Comparison of ENCODE assay signal across 23 cellular contexts in genomic region chr4:92968556-92968955, GRCh38.
"Had no signal": no experiment of that assay in that cellular context is flagged by ENCODE, and none has a peak within 500 bp of the region (broad histone marks: within the 10 kb centered on the region; RNA-seq: fewer than 3 reads in every experiment).

No MANE protein-coding gene starts in this region.

- FAIRE-seq: keratinocyte, urothelium cell line had no signal

- H3K9me3 ChIP-seq: thyroid gland had no signal

- H3K27me3 ChIP-seq: cardiac muscle cell, foreskin keratinocyte, thyroid gland had no signal

- H3K36me3 ChIP-seq: cardiac muscle cell, thyroid gland, WERI-Rb-1 had no signal

- H3K4me1 Mint-ChIP-seq: activated naive CD4-positive, alpha-beta T cell treated with anti-CD3 and anti-CD28 coated beads, Interleukin-2, amount 50 U/mL, for 24 hours; nephron progenitor cell had no signal

- ATAC-seq: activated T-cell treated with anti-CD3 and anti-CD28 coated beads, Interleukin-2, amount 50 U/mL, for 72 hours; esophagus mucosa; foreskin keratinocyte had no signal

- H3K4me3 Mint-ChIP-seq: activated naive CD4-positive, alpha-beta T cell treated with anti-CD3 and anti-CD28 coated beads, Interleukin-2, amount 50 U/mL, for 24 hours; activated T-cell treated with anti-CD3 and anti-CD28 coated beads, Interleukin-2, amount 50 U/mL, for 72 hours; dendritic cell treated with granulocyte-macrophage colony-stimulating factor and Interleukin-4, amounts not matched to agents 40 ng/mL and 50 ng/mL, for 4 days; mesothelial cell of epicardium; nephron progenitor cell had no signal

- H3K4me3 ChIP-seq: cardiac muscle cell, lung, thyroid gland had no signal

- H3K9me3 Mint-ChIP-seq: activated naive CD4-positive, alpha-beta T cell treated with anti-CD3 and anti-CD28 coated beads, Interleukin-2, amount 50 U/mL, for 24 hours; dendritic cell treated with granulocyte-macrophage colony-stimulating factor and Interleukin-4, amounts not matched to agents 40 ng/mL and 50 ng/mL, for 4 days; nephron progenitor cell had no signal

- H3K27me3 Mint-ChIP-seq: activated naive CD4-positive, alpha-beta T cell treated with anti-CD3 and anti-CD28 coated beads, Interleukin-2, amount 50 U/mL, for 24 hours; dendritic cell treated with granulocyte-macrophage colony-stimulating factor and Interleukin-4, amounts not matched to agents 40 ng/mL and 50 ng/mL, for 4 days had no signal

- H3K27ac Mint-ChIP-seq: activated naive CD4-positive, alpha-beta T cell treated with anti-CD3 and anti-CD28 coated beads, Interleukin-2, amount 50 U/mL, for 24 hours; activated T-cell treated with anti-CD3 and anti-CD28 coated beads, Interleukin-2, amount 50 U/mL, for 72 hours; dendritic cell treated with granulocyte-macrophage colony-stimulating factor and Interleukin-4, amounts not matched to agents 40 ng/mL and 50 ng/mL, for 4 days; mesothelial cell of epicardium; nephron progenitor cell had no signal

- DNase-seq: activated CD4-positive, alpha-beta T cell treated with anti-CD3 and anti-CD28 coated beads, Interleukin-2, amount 50 U/mL, for 4 hours; activated effector memory CD4-positive, alpha-beta T cell treated with anti-CD3 and anti-CD28 coated beads, Interleukin-2, amount 50 U/mL, for 16 hours; activated T-cell treated with anti-CD3 and anti-CD28 coated beads, Interleukin-2, amount 50 U/mL, for 72 hours; effector CD8-positive, alpha-beta T cell; foreskin keratinocyte; glutamatergic neuron; hypothalamus; nephron progenitor cell; nucleus accumbens; posterior cingulate gyrus; retina; stimulated activated CD4-positive, alpha-beta T cell treated with anti-CD3 and anti-CD28 coated beads, Interleukin-2, amount 100 ng/mL, for 24 hours; stimulated activated naive CD4-positive, alpha-beta T cell treated with Interleukin-2 at 50 U/mL for 16 hours; thyroid gland; WERI-Rb-1 had no signal

- H3K36me3 Mint-ChIP-seq: activated naive CD4-positive, alpha-beta T cell treated with anti-CD3 and anti-CD28 coated beads, Interleukin-2, amount 50 U/mL, for 24 hours had no signal

- H3K27ac ChIP-seq: cardiac muscle cell, foreskin keratinocyte, WERI-Rb-1 had no signal
